ENCODE assay signal across 16 cellular contexts in genomic region chr4:4284827-4285618, GRCh38. TPM values are rescaled to one million over a fixed set of nuclear protein-coding genes. Genes with fewer than 3 reads are reported as not detected.
DNase-seq lines count a peak whose midpoint lies in the region; ATAC-seq and TF ChIP-seq lines count a peak whose summit lies in the region.
"Had no signal": no experiment of that assay in that cellular context is flagged by ENCODE, and none has a peak within 500 bp of the region (broad histone marks: within the 10 kb centered on the region; RNA-seq: fewer than 3 reads in every experiment).

No MANE protein-coding gene starts in this region.

- intact Hi-C loops in activated CD8-positive, alpha-beta T cell treated with anti-CD3 and anti-CD28 coated beads for 36 hours (cut with micrococcal nuclease): no loop called here

- H3K27ac ChIP-seq in CD4-positive, CD25-positive, alpha-beta regulatory T cell (ENCODE audit: insufficient read depth, low read length, poor library complexity, severe bottlenecking): no peak overlapping the region
- H3K27ac ChIP-seq in hepatocyte: peak overlapping the region; percentile 20
- H3K27ac ChIP-seq: sigmoid colon, SK-N-MC had no signal

- no peak for TF ChIP-seq CTCF in activated CD8-positive, alpha-beta T cell treated with anti-CD3 and anti-CD28 coated beads for 36 hours (IDR thresholded peaks at IDR 0.05)
- no peak for TF ChIP-seq CTCF in hepatocyte (IDR thresholded peaks at IDR 0.05; ENCODE audit: poor library complexity)

- H3K27me3 Mint-ChIP-seq in CD4-positive, CD25-positive, alpha-beta regulatory T cell: no peaks in the 10 kb centered on the region
- no peaks in the 10 kb centered on the region for H3K27me3 Mint-ChIP-seq in activated CD8-positive, alpha-beta T cell treated with anti-CD3 and anti-CD28 coated beads for 36 hours
- H3K27me3 Mint-ChIP-seq: CD4-positive, alpha-beta T cell had no signal

- H3K36me3 Mint-ChIP-seq in CD4-positive, CD25-positive, alpha-beta regulatory T cell: peaks cover 40% of the 10 kb centered on the region
- H3K36me3 Mint-ChIP-seq in activated CD8-positive, alpha-beta T cell treated with anti-CD3 and anti-CD28 coated beads for 36 hours (ENCODE audit: low read depth): peaks cover 69% of the 10 kb centered on the region

- H3K27ac Mint-ChIP-seq in CD4-positive, CD25-positive, alpha-beta regulatory T cell: peak overlapping the region in 2 of 3 donors; percentile 66 to 68
- peak overlapping the region; percentile 31 for H3K27ac Mint-ChIP-seq in activated CD8-positive, alpha-beta T cell treated with anti-CD3 and anti-CD28 coated beads for 36 hours
- H3K27ac Mint-ChIP-seq: CD4-positive, alpha-beta T cell had no signal

- WGBS in hepatocyte (ENCODE audit: low lambda C conversion rate, missing lambda C conversion rate): 85% methylated on average over 11 of the region's 11 CpGs

- H4K20me1 ChIP-seq in hepatocyte (ENCODE audit: insufficient read depth, poor library complexity, severe bottlenecking): no peaks in the 10 kb centered on the region

- ATAC-seq in CD4-positive, CD25-positive, alpha-beta regulatory T cell (ENCODE audit: low read depth in 2 of 2): no peak
- ATAC-seq in activated CD8-positive, alpha-beta T cell treated with anti-CD3 and anti-CD28 coated beads for 36 hours: no peak
- no peak for ATAC-seq in GM19397 (IDR thresholded peaks at IDR 0.05; ENCODE audit: unreplicated experiment)
- no peak for ATAC-seq in esophagus mucosa
- ATAC-seq in HG03175 (IDR thresholded peaks at IDR 0.05; ENCODE audit: unreplicated experiment): no peak

- CTCF ChIA-PET in activated CD8-positive, alpha-beta T cell treated with anti-CD3 and anti-CD28 coated beads for 36 hours (lab: Charles Lee): interaction anchor here (0.8 to 3.2 kb wide), 3 partner anchors 25 to 51 kb away, joined by 3 to 11 read pairs (median 3); no protein-coding TSS in a partner anchor

- no peaks in the 10 kb centered on the region for H3K9me3 Mint-ChIP-seq in CD4-positive, CD25-positive, alpha-beta regulatory T cell
- no peaks in the 10 kb centered on the region for H3K9me3 Mint-ChIP-seq in activated CD8-positive, alpha-beta T cell treated with anti-CD3 and anti-CD28 coated beads for 36 hours
- H3K9me3 Mint-ChIP-seq: CD4-positive, alpha-beta T cell had no signal

- no peak overlapping the region for H3K4me2 ChIP-seq in hepatocyte

- peaks cover 27% of the 10 kb centered on the region for H3K79me2 ChIP-seq in hepatocyte

- no peak for DNase-seq in CD4-positive, CD25-positive, alpha-beta regulatory T cell
- DNase-seq in HS-27A (ENCODE audit: low read depth) (peak; percentile 15), hepatocyte (ENCODE audit: low spot score) (peak; percentile 24), SHP77 treated with DMSO at 0.1 percent for 48 hours (lab: John Stamatoyannopoulos, UW) (no peak)
- no peak for DNase-seq in activated CD8-positive, alpha-beta T cell treated with anti-CD3 and anti-CD28 coated beads for 36 hours
- DNase-seq: CD4-positive, alpha-beta T cell; effector memory CD4-positive, alpha-beta T cell; MM.1S; sigmoid colon had no signal

- H3K4me3 ChIP-seq in CD4-positive, CD25-positive, alpha-beta regulatory T cell (ENCODE audit: low read depth, low read length): no peak overlapping the region
- no peak overlapping the region for H3K4me3 ChIP-seq in hepatocyte
- H3K4me3 ChIP-seq: sigmoid colon, SK-N-MC had no signal

- peaks cover 46% of the 10 kb centered on the region for H3K36me3 ChIP-seq in CD4-positive, CD25-positive, alpha-beta regulatory T cell (ENCODE audit: control insufficient read depth, insufficient read depth, low read length)
- no peaks in the 10 kb centered on the region for H3K36me3 ChIP-seq in hepatocyte (replicated peaks; ENCODE audit: insufficient read depth, low read depth)

- no peaks in the 10 kb centered on the region for H3K27me3 ChIP-seq in CD4-positive, CD25-positive, alpha-beta regulatory T cell (ENCODE audit: control insufficient read depth, insufficient read depth, low read length)
- no peaks in the 10 kb centered on the region for H3K27me3 ChIP-seq in hepatocyte
- H3K27me3 ChIP-seq: sigmoid colon had no signal

- peaks cover 19% of the 10 kb centered on the region for H3K4me1 ChIP-seq in CD4-positive, CD25-positive, alpha-beta regulatory T cell (ENCODE audit: control insufficient read depth, insufficient read depth, low read length, poor library complexity, severe bottlenecking)
- peaks cover 9% of the 10 kb centered on the region for H3K4me1 ChIP-seq in hepatocyte (ENCODE audit: insufficient read depth)

- H2AFZ ChIP-seq in hepatocyte: no peak overlapping the region

- H3K9me3 ChIP-seq in CD4-positive, CD25-positive, alpha-beta regulatory T cell (ENCODE audit: control insufficient read depth in 2 of 2, low read length in 2 of 2): no peaks in the 10 kb centered on the region
- H3K9me3 ChIP-seq in hepatocyte (ENCODE audit: low read depth): no peaks in the 10 kb centered on the region
- H3K9me3 ChIP-seq: sigmoid colon had no signal

- no peak overlapping the region for H3K4me3 Mint-ChIP-seq in CD4-positive, CD25-positive, alpha-beta regulatory T cell
- no peak overlapping the region for H3K4me3 Mint-ChIP-seq in activated CD8-positive, alpha-beta T cell treated with anti-CD3 and anti-CD28 coated beads for 36 hours
- H3K4me3 Mint-ChIP-seq: CD4-positive, alpha-beta T cell had no signal

- H3K4me1 Mint-ChIP-seq in CD4-positive, CD25-positive, alpha-beta regulatory T cell: peaks cover 18 to 40% (median 21%) of the 10 kb centered on the region in 4 donors
- peaks cover 34% of the 10 kb centered on the region for H3K4me1 Mint-ChIP-seq in activated CD8-positive, alpha-beta T cell treated with anti-CD3 and anti-CD28 coated beads for 36 hours (ENCODE audit: low read depth)

- H3K9me2 ChIP-seq in hepatocyte (replicated peaks; ENCODE audit: insufficient read depth): no peaks in the 10 kb centered on the region

- POLR2A ChIA-PET in activated CD8-positive, alpha-beta T cell treated with anti-CD3 and anti-CD28 coated beads for 36 hours (lab: Charles Lee): interaction anchor here (0.8 to 1.2 kb wide), 2 partner anchors 24 to 37 kb away, joined by 3 to 5 read pairs; partner anchors contain the start of gene TMEM128

RNA-seq across cellular contexts. Expression of gene LYAR, which starts 4.9 kb away (rescaled TPM):
- 14.3 TPM for total RNA-seq in CD4-positive, CD25-positive, alpha-beta regulatory T cell
- polyA plus RNA-seq in CD4-positive, CD25-positive, alpha-beta regulatory T cell: 10 to 100 TPM; 22.0 to 25.8 (median 23.1) TPM
- 10 to 100 TPM; 69.4 to 78.4 TPM for total RNA-seq in activated CD8-positive, alpha-beta T cell treated with anti-CD3 and anti-CD28 coated beads for 36 hours
- total RNA-seq in hepatocyte (12.2 and 12.9 TPM in 2 replicates), esophagus mucosa (16.1 TPM)
- polyA plus RNA-seq in hepatocyte: 6.7 and 8.6 TPM in 2 replicates

RNA-seq across cellular contexts. Expression of gene ZBTB49, which starts 5.0 kb away (rescaled TPM):
- 14.7 TPM for total RNA-seq in CD4-positive, CD25-positive, alpha-beta regulatory T cell
- 1 to 10 TPM; 3.8 to 4.7 (median 4.0) TPM for polyA plus RNA-seq in CD4-positive, CD25-positive, alpha-beta regulatory T cell
- 1 to 10 TPM; 4.8 to 6.3 TPM for total RNA-seq in activated CD8-positive, alpha-beta T cell treated with anti-CD3 and anti-CD28 coated beads for 36 hours
- 2.4 and 3.3 TPM in 2 replicates for total RNA-seq in hepatocyte
- 2.2 and 3.5 TPM in 2 replicates for polyA plus RNA-seq in hepatocyte
- total RNA-seq in esophagus mucosa: 4.2 TPM

RNA-seq across cellular contexts. Expression of gene TMEM128, which starts 37.0 kb away (rescaled TPM):
- total RNA-seq in CD4-positive, CD25-positive, alpha-beta regulatory T cell: 7.4 TPM
- polyA plus RNA-seq in CD4-positive, CD25-positive, alpha-beta regulatory T cell: 10 to 100 TPM; 31.1 to 43.8 (median 34.5) TPM
- 10 to 100 TPM; 19.4 to 20.6 TPM for total RNA-seq in activated CD8-positive, alpha-beta T cell treated with anti-CD3 and anti-CD28 coated beads for 36 hours
- total RNA-seq in hepatocyte: 27.3 and 37.1 TPM in 2 replicates
- polyA plus RNA-seq in hepatocyte: 29.9 and 37.9 TPM in 2 replicates
- 12.0 TPM for total RNA-seq in esophagus mucosa

RNA-seq across cellular contexts. Expression of gene OTOP1, which starts 58.3 kb away (rescaled TPM):
- total RNA-seq in CD4-positive, CD25-positive, alpha-beta regulatory T cell: not detected
- not detected for polyA plus RNA-seq in CD4-positive, CD25-positive, alpha-beta regulatory T cell
- not detected for total RNA-seq in activated CD8-positive, alpha-beta T cell treated with anti-CD3 and anti-CD28 coated beads for 36 hours
- total RNA-seq in hepatocyte (not detected in 2 replicates), esophagus mucosa (0.32 TPM)
- polyA plus RNA-seq in hepatocyte: not detected in 2 replicates
- total RNA-seq: CD4-positive, alpha-beta T cell; H1; NCI-H460; sigmoid colon; ureter had no signal
- polyA plus RNA-seq: H1, sigmoid colon had no signal

Comparison
In these comparisons a context has a peak if more than half of its experiments do, and no peak if none do; other contexts are left out.
1. DNase-seq: peak in HS-27A (single experiment) and hepatocyte (single experiment); none in CD4-positive, CD25-positive, alpha-beta regulatory T cell (0 of 3), activated CD8-positive, alpha-beta T cell treated with anti-CD3 and anti-CD28 coated beads for 36 hours (single experiment) and SHP77 treated with DMSO at 0.1 percent for 48 hours (single experiment).